8 cellular contexts compared by ENCODE assay signal in the genomic region with DNA sequence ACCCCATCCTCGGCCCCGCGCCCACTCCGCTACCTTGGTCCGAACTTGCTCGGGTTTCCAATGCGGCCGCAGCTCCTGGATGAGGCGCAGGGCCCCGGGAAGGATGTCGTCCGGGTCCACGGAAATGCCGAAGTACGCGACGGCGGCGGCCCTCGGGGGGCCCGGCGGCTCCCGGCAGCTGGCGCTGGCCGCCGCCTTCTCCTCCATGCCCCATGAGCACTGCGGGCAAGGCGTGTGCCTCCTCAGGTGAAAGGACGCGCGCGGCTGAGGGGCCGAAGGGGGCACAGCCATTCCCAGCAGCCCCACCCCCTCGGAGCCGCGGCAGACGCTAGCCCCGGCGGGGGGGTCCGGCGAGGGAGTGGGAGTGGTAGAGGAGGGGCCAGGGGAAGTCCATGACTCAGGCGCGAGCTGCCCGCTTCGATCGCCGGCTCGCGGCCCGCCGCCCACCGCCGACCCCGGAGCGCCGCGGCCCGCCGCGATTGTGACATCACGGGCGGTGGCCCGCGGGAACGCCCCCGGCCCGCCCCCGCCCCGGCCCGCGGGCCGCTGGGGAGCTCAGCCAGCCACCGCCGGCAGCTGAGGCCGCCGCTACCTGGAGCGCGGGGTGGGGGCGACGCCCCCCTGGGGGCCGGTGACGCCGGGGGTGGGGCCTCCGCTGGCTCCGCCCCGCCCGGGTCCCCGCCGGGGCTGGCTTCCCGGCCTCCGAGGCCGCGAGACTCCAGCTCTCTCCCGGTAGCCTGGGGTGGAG. TPM values are rescaled to one million over a fixed set of nuclear protein-coding genes. Genes with fewer than 3 reads are reported as not detected.
A peak's percentile ranks its signal among the peaks of the same experiment; 100 is the strongest.
DNase-seq lines count a peak whose midpoint lies in the region; ATAC-seq and TF ChIP-seq lines count a peak whose summit lies in the region.

A gene with protein sequence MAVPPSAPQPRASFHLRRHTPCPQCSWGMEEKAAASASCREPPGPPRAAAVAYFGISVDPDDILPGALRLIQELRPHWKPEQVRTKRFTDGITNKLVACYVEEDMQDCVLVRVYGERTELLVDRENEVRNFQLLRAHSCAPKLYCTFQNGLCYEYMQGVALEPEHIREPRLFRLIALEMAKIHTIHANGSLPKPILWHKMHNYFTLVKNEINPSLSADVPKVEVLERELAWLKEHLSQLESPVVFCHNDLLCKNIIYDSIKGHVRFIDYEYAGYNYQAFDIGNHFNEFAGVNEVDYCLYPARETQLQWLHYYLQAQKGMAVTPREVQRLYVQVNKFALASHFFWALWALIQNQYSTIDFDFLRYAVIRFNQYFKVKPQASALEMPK (minus strand): TSS at position 483 of the 748 bp plus-strand sequence. CDS start 192 bp downstream, at position 291.

- no peak for TF ChIP-seq POLR2A in GM18505 (IDR thresholded peaks at IDR 0.05; ENCODE audit: borderline replicate concordance, extremely low read depth, insufficient read depth, insufficient read length)

- 1% methylated on average over 37 of the region's 94 CpGs for WGBS in hepatocyte (ENCODE audit: low lambda C conversion rate, missing lambda C conversion rate)

- peak within 1 kb of the TSS; percentile 99 for H3K4me2 ChIP-seq in hepatocyte

- H3K27me3 ChIP-seq in ascending aorta: no peaks in the 10 kb centered on the region
- H3K27me3 ChIP-seq in hepatocyte: no peaks in the 10 kb centered on the region

- H3K9me3 ChIP-seq in ascending aorta (no peaks in the 10 kb centered on the region), hepatocyte (ENCODE audit: low read depth) (no peaks in the 10 kb centered on the region)

- H3K79me2 ChIP-seq in hepatocyte: no peaks in the 10 kb centered on the region

- H3K27ac ChIP-seq in ascending aorta: peak within 1 kb of the TSS; percentile 88 to 94
- H3K27ac ChIP-seq in hepatocyte: peak within 1 kb of the TSS; percentile 70

- no peaks in the 10 kb centered on the region for H4K20me1 ChIP-seq in hepatocyte (ENCODE audit: insufficient read depth, poor library complexity, severe bottlenecking)

- H3K4me3 ChIP-seq in AG04449 (ENCODE audit: low read depth, low read length) (peak within 1 kb of the TSS; percentile 66), ascending aorta (peak within 1 kb of the TSS; percentile 89 to 90), hepatocyte (peak within 1 kb of the TSS; percentile 97), retinal pigment epithelial cell (ENCODE audit: low read length) (peak within 1 kb of the TSS; percentile 56)

- POLR2A ChIA-PET in AG04449 (lab: Yijun Ruan, JAX): no interaction called here

- TF ChIP-seq CTCF in AG04449 (IDR thresholded peaks at IDR 0.05; ENCODE audit: insufficient read depth, low read length, missing control alignments): no peak
- no peak for TF ChIP-seq CTCF in ascending aorta (IDR thresholded peaks at IDR 0.05)
- TF ChIP-seq CTCF in hepatocyte (IDR thresholded peaks at IDR 0.05; ENCODE audit: poor library complexity): no peak
- TF ChIP-seq CTCF in retinal pigment epithelial cell (conservative IDR thresholded peaks at IDR 0.05; ENCODE audit: low read depth, low read length): no peak

- CTCF ChIA-PET in AG04449 (lab: Yijun Ruan, JAX): interaction anchor here (0.9 to 24.4 kb wide), 9 partner anchors 10 to 282 kb away, joined by 3 to 378 read pairs (median 12); a partner anchor contains a TSS

- peak; percentile 66 for ATAC-seq in SK-N-SH treated with all-trans-retinoic acid at 6 μM for 48 hours
- ATAC-seq in GM18505 (IDR thresholded peaks at IDR 0.05; ENCODE audit: unreplicated experiment): no peak

- no peak for DNase-seq in AG04449 (ENCODE audit: low read depth, low spot score)
- DNase-seq in HPDE6-E6E7 (ENCODE audit: extremely low spot score): peak; percentile 77
- peak; percentile 35 to 87 for DNase-seq in ascending aorta (ENCODE audit: low spot score in 2 of 2)
- DNase-seq in hepatocyte (ENCODE audit: low spot score): peak; percentile 89
- no peak for DNase-seq in retinal pigment epithelial cell (ENCODE audit: low read depth)
- DNase-seq in SKM-1 (lab: John Stamatoyannopoulos, UW; ENCODE audit: unreplicated experiment): no peak

- peaks cover 0 to under 1% of the 10 kb centered on the region in 2 donors for H3K36me3 ChIP-seq in ascending aorta
- H3K36me3 ChIP-seq in hepatocyte (replicated peaks; ENCODE audit: insufficient read depth, low read depth): no peaks in the 10 kb centered on the region

- no peaks in the 10 kb centered on the region for H3K9me2 ChIP-seq in hepatocyte (replicated peaks; ENCODE audit: insufficient read depth)

- H2AFZ ChIP-seq in hepatocyte: peak within 1 kb of the TSS; percentile 98

- H3K4me1 ChIP-seq in ascending aorta: peaks cover 0 to 8% of the 10 kb centered on the region in 2 donors
- peaks cover 11% of the 10 kb centered on the region for H3K4me1 ChIP-seq in hepatocyte (ENCODE audit: insufficient read depth)

- intact Hi-C loops in ascending aorta (cut with DNase I): loop anchor here (2.0 to 5.0 kb wide), 3 partner anchors 23 to 356 kb away; no protein-coding TSS in a partner anchor

TF ChIP-seq in SK-N-SH treated with all-trans-retinoic acid at 6 μM for 48 hours, 23 proteins besides CTCF, POLR2A, EP300 and RAD21:
- TF ChIP-seq ZFP3 (CRISPR knock-in tag; IDR thresholded peaks at IDR 0.05): no peak
- TF ChIP-seq, protein P1, sequence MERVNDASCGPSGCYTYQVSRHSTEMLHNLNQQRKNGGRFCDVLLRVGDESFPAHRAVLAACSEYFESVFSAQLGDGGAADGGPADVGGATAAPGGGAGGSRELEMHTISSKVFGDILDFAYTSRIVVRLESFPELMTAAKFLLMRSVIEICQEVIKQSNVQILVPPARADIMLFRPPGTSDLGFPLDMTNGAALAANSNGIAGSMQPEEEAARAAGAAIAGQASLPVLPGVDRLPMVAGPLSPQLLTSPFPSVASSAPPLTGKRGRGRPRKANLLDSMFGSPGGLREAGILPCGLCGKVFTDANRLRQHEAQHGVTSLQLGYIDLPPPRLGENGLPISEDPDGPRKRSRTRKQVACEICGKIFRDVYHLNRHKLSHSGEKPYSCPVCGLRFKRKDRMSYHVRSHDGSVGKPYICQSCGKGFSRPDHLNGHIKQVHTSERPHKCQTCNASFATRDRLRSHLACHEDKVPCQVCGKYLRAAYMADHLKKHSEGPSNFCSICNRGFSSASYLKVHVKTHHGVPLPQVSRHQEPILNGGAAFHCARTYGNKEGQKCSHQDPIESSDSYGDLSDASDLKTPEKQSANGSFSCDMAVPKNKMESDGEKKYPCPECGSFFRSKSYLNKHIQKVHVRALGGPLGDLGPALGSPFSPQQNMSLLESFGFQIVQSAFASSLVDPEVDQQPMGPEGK (CRISPR knock-in tag; IDR thresholded peaks at IDR 0.05; ENCODE audit: borderline replicate concordance): 0 out of 2 replicates have a peak, but pooled peaks have one; percentile 17
- TF ChIP-seq, protein P2, sequence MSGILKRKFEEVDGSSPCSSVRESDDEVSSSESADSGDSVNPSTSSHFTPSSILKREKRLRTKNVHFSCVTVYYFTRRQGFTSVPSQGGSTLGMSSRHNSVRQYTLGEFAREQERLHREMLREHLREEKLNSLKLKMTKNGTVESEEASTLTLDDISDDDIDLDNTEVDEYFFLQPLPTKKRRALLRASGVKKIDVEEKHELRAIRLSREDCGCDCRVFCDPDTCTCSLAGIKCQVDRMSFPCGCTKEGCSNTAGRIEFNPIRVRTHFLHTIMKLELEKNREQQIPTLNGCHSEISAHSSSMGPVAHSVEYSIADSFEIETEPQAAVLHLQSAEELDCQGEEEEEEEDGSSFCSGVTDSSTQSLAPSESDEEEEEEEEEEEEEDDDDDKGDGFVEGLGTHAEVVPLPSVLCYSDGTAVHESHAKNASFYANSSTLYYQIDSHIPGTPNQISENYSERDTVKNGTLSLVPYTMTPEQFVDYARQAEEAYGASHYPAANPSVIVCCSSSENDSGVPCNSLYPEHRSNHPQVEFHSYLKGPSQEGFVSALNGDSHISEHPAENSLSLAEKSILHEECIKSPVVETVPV (CRISPR knock-in tag; IDR thresholded peaks at IDR 0.05): no peak

RNA-seq across cellular contexts. Expression of the gene that starts here (rescaled TPM):
- total RNA-seq in ascending aorta (22.0 TPM), hepatocyte (51.1 and 59.4 TPM in 2 replicates)
- polyA plus RNA-seq in hepatocyte: 50.7 and 71.9 TPM in 2 replicates

Comparison
In these comparisons a context has a peak if more than half of its experiments do, and no peak if none do; other contexts are left out.
1. DNase-seq: peak in HPDE6-E6E7 (single experiment), ascending aorta (2 of 2) and hepatocyte (single experiment); none in AG04449 (single experiment), retinal pigment epithelial cell (single experiment) and SKM-1 (single experiment).
2. Peak in every context shown above with its lines, with median percentiles within 50 percentile points of each other: H3K4me3 ChIP-seq.